21 cellular contexts compared by ENCODE assay signal in genomic region chr21:45296638-45297037, GRCh38. TPM values are rescaled to one million over a fixed set of nuclear protein-coding genes. Genes with fewer than 3 reads are reported as not detected.
DNase-seq lines count a peak whose midpoint lies in the region; ATAC-seq and TF ChIP-seq lines count a peak whose summit lies in the region.
"Had no signal": no experiment of that assay in that cellular context is flagged by ENCODE, and none has a peak within 500 bp of the region (broad histone marks: within the 10 kb centered on the region; RNA-seq: fewer than 3 reads in every experiment).

No MANE protein-coding gene starts in this region.

- no peak overlapping the region for H3K4me3 Mint-ChIP-seq in stimulated activated naive CD8-positive, alpha-beta T cell treated with anti-CD3 and anti-CD28 coated beads, Interleukin-15, amount 100 ng/mL, for 72 hours
- no peak overlapping the region for H3K4me3 Mint-ChIP-seq in activated naive CD8-positive, alpha-beta T cell treated with anti-CD3 and anti-CD28 coated beads for 36 hours
- H3K4me3 Mint-ChIP-seq: activated naive CD8-positive, alpha-beta T cell treated with anti-CD3 and anti-CD28 coated beads, Interleukin-2, amount 50 U/mL, for 24 hours; B cell; naive B cell had no signal

- no peak for DNase-seq in SK-N-SH
- DNase-seq in colonic mucosa = no peak
- DNase-seq in stimulated activated CD8-positive, alpha-beta memory T cell treated with anti-CD3 and anti-CD28 coated beads, Interleukin-4, amount 100 ng/mL, for 48 hours = peak; percentile 14
- no peak for DNase-seq in stimulated activated naive CD8-positive, alpha-beta T cell treated with anti-CD3 and anti-CD28 coated beads, Interleukin-15, amount 100 ng/mL, for 72 hours
- DNase-seq in DMS153 (lab: John Stamatoyannopoulos, UW) = no peak
- DNase-seq in activated naive CD8-positive, alpha-beta T cell treated with anti-CD3 and anti-CD28 coated beads for 36 hours = no peak
- DNase-seq: activated naive CD8-positive, alpha-beta T cell treated with anti-CD3 and anti-CD28 coated beads, Interleukin-2, amount 50 U/mL, for 24 hours; COR-L47; left lung; MV-4-11; naive B cell; NCI-H187 treated with DMSO at 0.1 percent for 48 hours had no signal

- H3K4me1 ChIP-seq in SK-N-SH (ENCODE audit: control insufficient read depth in 1 of 2, insufficient read depth in 2 of 2, low read depth in 1 of 2, low read length in 1 of 2) (peaks cover 17 to 33% of the 10 kb centered on the region in 2 experiments; a peak in 1 of 4 replicates), colonic mucosa (peaks cover 15% of the 10 kb centered on the region), muscle layer of duodenum (ENCODE audit: control insufficient read depth in 1 of 2, insufficient read depth in 2 of 2, low read length in 2 of 2) (peaks cover 10 to 19% of the 10 kb centered on the region in 2 donors)

- TF ChIP-seq RAD21 in SK-N-SH (IDR thresholded peaks at IDR 0.05; ENCODE audit: low read length) = no peak

- TF ChIP-seq CTCF in SK-N-SH (IDR thresholded peaks at IDR 0.05) (no peak), colonic mucosa (IDR thresholded peaks at IDR 0.05) (no peak)

- no peaks in the 10 kb centered on the region for H3K9me2 ChIP-seq in SK-N-SH

- no peaks in the 10 kb centered on the region for H3K9me3 Mint-ChIP-seq in stimulated activated naive CD8-positive, alpha-beta T cell treated with anti-CD3 and anti-CD28 coated beads, Interleukin-15, amount 100 ng/mL, for 72 hours
- H3K9me3 Mint-ChIP-seq in activated naive CD8-positive, alpha-beta T cell treated with anti-CD3 and anti-CD28 coated beads for 36 hours = no peaks in the 10 kb centered on the region
- H3K9me3 Mint-ChIP-seq: activated naive CD8-positive, alpha-beta T cell treated with anti-CD3 and anti-CD28 coated beads, Interleukin-2, amount 50 U/mL, for 24 hours; naive B cell had no signal

- H3K27me3 ChIP-seq in SK-N-SH (ENCODE audit: insufficient read depth) (no peaks in the 10 kb centered on the region), colonic mucosa (no peaks in the 10 kb centered on the region), muscle layer of duodenum (ENCODE audit: low read depth, low read length) (no peaks in the 10 kb centered on the region)
- H3K27me3 ChIP-seq: dorsolateral prefrontal cortex, left lung, tibial nerve had no signal

- peak overlapping the region in 1 of 2 donors; percentile 31 for H3K27ac Mint-ChIP-seq in stimulated activated naive CD8-positive, alpha-beta T cell treated with anti-CD3 and anti-CD28 coated beads, Interleukin-15, amount 100 ng/mL, for 72 hours
- no peak overlapping the region for H3K27ac Mint-ChIP-seq in activated naive CD8-positive, alpha-beta T cell treated with anti-CD3 and anti-CD28 coated beads for 36 hours
- H3K27ac Mint-ChIP-seq: activated naive CD8-positive, alpha-beta T cell treated with anti-CD3 and anti-CD28 coated beads, Interleukin-2, amount 50 U/mL, for 24 hours; B cell had no signal

- H3K27ac ChIP-seq in SK-N-SH (ENCODE audit: low read depth in 2 of 2, low read length in 1 of 2) (peak overlapping the region; percentile 81 to 90; a peak in 3 of 4 replicates), colonic mucosa (peak overlapping the region; percentile 72), muscle layer of duodenum (ENCODE audit: low read length) (peak overlapping the region; percentile 92)
- H3K27ac ChIP-seq: 22Rv1, epithelial cell of prostate had no signal

- no peak for ATAC-seq in SK-N-SH treated with all-trans-retinoic acid at 6 μM for 48 hours
- ATAC-seq in stimulated activated naive CD8-positive, alpha-beta T cell treated with anti-CD3 and anti-CD28 coated beads, Interleukin-15, amount 100 ng/mL, for 72 hours = no peak
- ATAC-seq: activated CD4-positive, CD25-positive, alpha-beta regulatory T cell treated with anti-CD3 and anti-CD28 coated beads, Interleukin-2, amount 50 U/mL, for 24 hours; activated naive CD8-positive, alpha-beta T cell treated with anti-CD3 and anti-CD28 coated beads, Interleukin-2, amount 50 U/mL, for 24 hours; HCT116; left lung had no signal

- 98% methylated on average over 7 of the region's 7 CpGs for WGBS in SK-N-SH (ENCODE audit: low lambda C conversion rate)

- H3K4me2 ChIP-seq in SK-N-SH = no peak overlapping the region

- H3F3A ChIP-seq in SK-N-SH (replicated peaks; ENCODE audit: insufficient read depth) = peaks cover 13% of the 10 kb centered on the region

- H4K20me1 ChIP-seq in SK-N-SH (ENCODE audit: insufficient read depth) = no peaks in the 10 kb centered on the region

- peaks cover 43% of the 10 kb centered on the region for H3K4me1 Mint-ChIP-seq in stimulated activated naive CD8-positive, alpha-beta T cell treated with anti-CD3 and anti-CD28 coated beads, Interleukin-15, amount 100 ng/mL, for 72 hours
- peaks cover 10% of the 10 kb centered on the region for H3K4me1 Mint-ChIP-seq in activated naive CD8-positive, alpha-beta T cell treated with anti-CD3 and anti-CD28 coated beads for 36 hours

- H3K36me3 ChIP-seq in SK-N-SH (replicated peaks in 1 of 2; ENCODE audit: control insufficient read depth in 1 of 2, insufficient read depth in 2 of 2, low read length in 1 of 2) (no peaks in the 10 kb centered on the region), colonic mucosa (no peaks in the 10 kb centered on the region), muscle layer of duodenum (ENCODE audit: control insufficient read depth in 1 of 2, insufficient read depth in 2 of 2, low read length in 2 of 2) (peaks cover 0 to 4% of the 10 kb centered on the region in 2 donors)
- H3K36me3 ChIP-seq: left lung, tibial nerve had no signal

- H3K4me3 ChIP-seq in SK-N-SH (ENCODE audit: low read depth in 2 of 2, low read length in 1 of 2) (no peak overlapping the region), colonic mucosa (no peak overlapping the region), muscle layer of duodenum (ENCODE audit: low read depth in 1 of 2, low read length in 2 of 2) (no peak overlapping the region)
- H3K4me3 ChIP-seq: dorsolateral prefrontal cortex, left lung, tibial nerve had no signal

- no peak for TF ChIP-seq EP300 in SK-N-SH (IDR thresholded peaks at IDR 0.05; ENCODE audit: borderline replicate concordance in 1 of 2, low read depth in 1 of 2, low read length in 1 of 2)

- peaks cover 6% of the 10 kb centered on the region for H3K27me3 Mint-ChIP-seq in stimulated activated naive CD8-positive, alpha-beta T cell treated with anti-CD3 and anti-CD28 coated beads, Interleukin-15, amount 100 ng/mL, for 72 hours
- H3K27me3 Mint-ChIP-seq in activated naive CD8-positive, alpha-beta T cell treated with anti-CD3 and anti-CD28 coated beads for 36 hours = peaks cover 5% of the 10 kb centered on the region

- CTCF ChIA-PET in SK-N-SH (lab: Yijun Ruan, JAX) = interaction anchor here (1.4 to 1.8 kb wide), 2 partner anchors 143 to 156 kb away, joined by 3 to 7 read pairs; no protein-coding TSS in a partner anchor

- no peak overlapping the region for H2AFZ ChIP-seq in SK-N-SH (ENCODE audit: low read depth)

- H3K9me3 ChIP-seq in SK-N-SH (peaks cover 3% of the 10 kb centered on the region; the same call in 1 of the 2 replicates), colonic mucosa (no peaks in the 10 kb centered on the region), muscle layer of duodenum (ENCODE audit: control insufficient read depth in 1 of 2, low read length in 2 of 2) (no peaks in the 10 kb centered on the region)
- H3K9me3 ChIP-seq: left lung, tibial nerve had no signal

- intact Hi-C loops in colonic mucosa (cut with DNase I) = no loop called here

- peaks cover 32% of the 10 kb centered on the region for H3K79me2 ChIP-seq in SK-N-SH (ENCODE audit: insufficient read depth)

- POLR2A ChIA-PET in SK-N-SH (lab: Yijun Ruan, JAX) = no interaction called here

- no peaks in the 10 kb centered on the region for H3K36me3 Mint-ChIP-seq in activated naive CD8-positive, alpha-beta T cell treated with anti-CD3 and anti-CD28 coated beads for 36 hours
- H3K36me3 Mint-ChIP-seq: naive B cell had no signal

- H3K9ac ChIP-seq in SK-N-SH (peak overlapping the region; percentile 25; the same call in 1 of the 2 replicates), colonic mucosa (ENCODE audit: low read depth in 2 of 2, low read length in 2 of 2) (no peak overlapping the region)

TF ChIP-seq in SK-N-SH, 30 proteins besides CTCF, POLR2A, EP300 and RAD21:
- TF ChIP-seq ELF1 (IDR thresholded peaks at IDR 0.05) (no peak), FOSL2 (IDR thresholded peaks at IDR 0.05; ENCODE audit: borderline replicate concordance, low read depth) (no peak)

TF ChIP-seq in SK-N-SH treated with all-trans-retinoic acid at 6 μM for 48 hours, 23 proteins besides CTCF, POLR2A, EP300 and RAD21 (continues in another document):
- TF ChIP-seq GLIS3 (CRISPR knock-in tag; IDR thresholded peaks at IDR 0.05) (no peak), ZFP3 (CRISPR knock-in tag; IDR thresholded peaks at IDR 0.05) (no peak), ZC3H10 (CRISPR knock-in tag; IDR thresholded peaks at IDR 0.05) (no peak), OSR1 (CRISPR knock-in tag; IDR thresholded peaks at IDR 0.05) (no peak), PATZ1 (CRISPR knock-in tag; IDR thresholded peaks at IDR 0.05; ENCODE audit: borderline replicate concordance) (no peak)

RNA-seq across cellular contexts. Expression of gene POFUT2, which starts 8.9 kb away (rescaled TPM):
- polyA plus RNA-seq in SK-N-SH (2012; rRNA removed) = 45.5 and 53.3 TPM in 2 replicates
- polyA plus RNA-seq in SK-N-SH (2012; cell fraction: cytosol; rRNA removed) = 27.6 and 33.4 TPM in 2 replicates
- 208 and 214 TPM in 2 replicates for polyA plus RNA-seq in SK-N-SH (2012; cell fraction: nucleus; rRNA removed)
- total RNA-seq in colonic mucosa = 10 to 100 TPM; 23.8 to 31.6 TPM
- total RNA-seq in activated naive CD8-positive, alpha-beta T cell treated with anti-CD3 and anti-CD28 coated beads for 36 hours = 10 to 100 TPM; 11.6 to 13.3 TPM
